Comparison of ENCODE assay signal across 8 cellular contexts in the genomic region with DNA sequence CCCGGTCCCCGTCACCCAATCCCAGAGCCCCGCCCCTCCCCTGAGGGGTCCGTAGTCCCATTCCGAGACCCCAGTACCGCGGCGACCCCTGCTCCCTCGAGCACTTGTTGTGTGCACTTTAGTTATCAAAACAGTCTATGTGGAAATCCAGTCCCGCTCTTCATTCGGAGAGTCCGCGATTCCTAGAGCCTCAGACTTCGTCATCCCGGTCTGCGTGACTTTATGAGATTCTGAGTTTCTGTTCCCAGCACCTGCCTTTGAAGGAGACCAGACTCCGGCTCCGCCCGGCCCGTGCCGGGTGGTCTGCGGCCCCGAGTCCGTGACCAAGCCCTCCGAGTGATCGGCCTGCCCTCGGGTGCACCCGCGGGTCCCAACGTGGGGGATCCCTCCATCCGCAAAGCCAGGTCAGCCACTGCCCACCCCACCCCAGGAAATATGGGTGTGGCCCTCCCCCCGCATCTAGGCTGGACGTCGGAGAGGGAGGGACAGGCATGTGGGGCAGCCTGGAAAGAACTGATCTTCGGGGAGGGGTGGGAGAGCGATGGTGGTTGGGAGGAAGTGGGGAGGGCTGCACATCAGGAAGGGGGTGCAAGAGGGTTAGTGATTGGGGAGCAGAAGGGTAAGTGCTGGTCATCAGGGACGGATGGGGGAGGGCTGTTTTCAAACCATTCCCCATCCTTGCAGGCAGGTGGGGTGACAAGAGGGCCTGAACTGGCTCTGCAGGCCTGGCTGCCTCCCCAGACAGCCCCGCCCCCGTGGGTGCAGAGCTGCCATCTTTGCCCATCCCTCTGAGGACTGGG. TPM values are rescaled to one million over a fixed set of nuclear protein-coding genes. Genes with fewer than 3 reads are reported as not detected.
DNase-seq lines count a peak whose midpoint lies in the region; FAIRE-seq and TF ChIP-seq lines count a peak whose summit lies in the region.

No MANE protein-coding gene starts in this region.

- TF ChIP-seq POLR2A in H54 (IDR thresholded peaks at IDR 0.05; ENCODE audit: low read depth, low read length) = peak; percentile 35
- no peak for TF ChIP-seq POLR2A in spleen (IDR thresholded peaks at IDR 0.05)

- intact Hi-C loops in kidney (cut with DNase I) (no loop called here), spleen (cut with DNase I; ENCODE audit: low total_unique reads) (no loop called here)

- H3K9ac ChIP-seq in kidney (ENCODE audit: low read length in 2 of 2) = peak overlapping the region; percentile 70 to 95

- H3K36me3 ChIP-seq in MG63 (peaks cover 52% of the 10 kb centered on the region), WERI-Rb-1 (peaks cover 53% of the 10 kb centered on the region), kidney (ENCODE audit: control insufficient read depth in 1 of 2, insufficient read depth in 2 of 2, low read length in 2 of 2) (peaks cover 16% of the 10 kb centered on the region in 2 donors), spleen (peaks cover 0 to 73% (median 32%) of the 10 kb centered on the region in 6 donors)

- H3K27me3 ChIP-seq in MG63 (no peaks in the 10 kb centered on the region; the same call in 1 of the 2 replicates), WERI-Rb-1 (ENCODE audit: insufficient read depth, low read depth, severe bottlenecking) (no peaks in the 10 kb centered on the region), spleen (replicated peaks in 1 of 7) (no peaks in the 10 kb centered on the region)

- DNase-seq in Daoy (ENCODE audit: low read depth) = peak; percentile 76
- DNase-seq in H54 (ENCODE audit: insufficient read length, low spot score) = peak; percentile 91
- peak; percentile 72 for DNase-seq in MG63
- peak; percentile 46 for DNase-seq in WERI-Rb-1
- DNase-seq in cerebellar cortex (ENCODE audit: low spot score) = peak; percentile 60
- peak; percentile 86 for DNase-seq in kidney
- DNase-seq in spleen = peak; percentile 90
- no peak for DNase-seq in cerebellar nuclear complex (lab: John Stamatoyannopoulos, UW)

- peak overlapping the region; percentile 85 for H3K4me3 ChIP-seq in MG63
- peak overlapping the region; percentile 94 for H3K4me3 ChIP-seq in WERI-Rb-1 (ENCODE audit: low read depth, low read length)
- peak overlapping the region; percentile 91 to 94 for H3K4me3 ChIP-seq in kidney (ENCODE audit: low read length in 2 of 2)
- H3K4me3 ChIP-seq in spleen = peak overlapping the region; percentile 65 to 90 (median 81)

- no peak for FAIRE-seq in H54 (lab: Jason Lieb, UNC)
- FAIRE-seq in kidney (lab: Jason Lieb, UNC) = no peak

- 0 out of 2 replicates have a peak, but pooled peaks have one; percentile 0 for TF ChIP-seq CTCF in WERI-Rb-1 (IDR thresholded peaks at IDR 0.05; ENCODE audit: low read depth, low read length)
- TF ChIP-seq CTCF in kidney (IDR thresholded peaks at IDR 0.05; ENCODE audit: borderline replicate concordance, extremely low read depth, insufficient read depth) = no peak
- TF ChIP-seq CTCF in spleen (IDR thresholded peaks at IDR 0.05 in 8 of 11, conservative IDR thresholded peaks at IDR 0.05 in 3 of 11) = no peak

- 1 to 3% (median 2%) methylated on average over 29 to 39 of the region's 39 CpGs for WGBS in spleen, 5 donors

- H3K27ac ChIP-seq in WERI-Rb-1 (peak overlapping the region; percentile 89), kidney (ENCODE audit: low read depth in 2 of 2, low read length in 2 of 2) (peak overlapping the region; percentile 75 to 97), spleen (peak overlapping the region; percentile 90 to 96 (median 95))

- H3K9me3 ChIP-seq in MG63 = no peaks in the 10 kb centered on the region
- no peaks in the 10 kb centered on the region for H3K9me3 ChIP-seq in WERI-Rb-1 (ENCODE audit: severe bottlenecking)
- H3K9me3 ChIP-seq in kidney (ENCODE audit: control insufficient read depth in 1 of 2, low read length in 2 of 2) = no peaks in the 10 kb centered on the region
- H3K9me3 ChIP-seq in spleen = no peaks in the 10 kb centered on the region

- H3K4me1 ChIP-seq in kidney (ENCODE audit: control insufficient read depth in 1 of 2, insufficient read depth in 1 of 2, low read depth in 1 of 2, low read length in 2 of 2) (peaks cover 0 to 25% of the 10 kb centered on the region in 2 donors), spleen (peaks cover 27 to 81% (median 51%) of the 10 kb centered on the region in 6 donors)

RNA-seq across cellular contexts. Expression of a gene that starts 0.6 kb away (rescaled TPM):
- total RNA-seq in Daoy (2014; rRNA removed; shearing (Covaris generic)) = 13.4 and 13.5 TPM in 2 replicates
- total RNA-seq in MG63 (2014; rRNA removed; shearing (Covaris generic); ENCODE audit: low replicate concordance) = 8.3 and 21.6 TPM in 2 replicates
- 24.6 TPM for total RNA-seq in kidney
- 15.8 TPM for polyA plus RNA-seq in kidney (ENCODE audit: insufficient read depth, low read depth, low replicate concordance)
- total RNA-seq in spleen = 10 to 100 TPM; 18.3 to 29.7 (median 24.5) TPM
- 10 to 100 TPM; 13.5 to 32.1 (median 26.0) TPM for polyA plus RNA-seq in spleen

RNA-seq across cellular contexts. Expression of a gene that starts 0.7 kb away (rescaled TPM):
- 2,254 and 2,503 TPM in 2 replicates for total RNA-seq in Daoy (2014; rRNA removed; shearing (Covaris generic))
- total RNA-seq in MG63 (2014; rRNA removed; shearing (Covaris generic); ENCODE audit: low replicate concordance) = 2,095 and 2,469 TPM in 2 replicates
- total RNA-seq in kidney = 985 TPM
- polyA plus RNA-seq in kidney (ENCODE audit: insufficient read depth, low read depth, low replicate concordance) = 1,980 TPM
- total RNA-seq in spleen = 1,000 to 10,000 TPM; 1,013 to 2,248 (median 1,247) TPM
- 1,000 to 10,000 TPM; 5,054 to 9,017 (median 7,616) TPM for polyA plus RNA-seq in spleen

RNA-seq across cellular contexts. Expression of a gene that starts 27.7 kb away (rescaled TPM):
- total RNA-seq in Daoy (2014; rRNA removed; shearing (Covaris generic)) = 6.0 and 13.5 TPM in 2 replicates
- total RNA-seq in MG63 (2014; rRNA removed; shearing (Covaris generic); ENCODE audit: low replicate concordance) = 3.3 and 4.4 TPM in 2 replicates
- total RNA-seq in kidney (9.1 TPM), spleen (10 to 100 TPM; 10.4 to 14.7 (median 12.7) TPM)
- polyA plus RNA-seq in kidney (ENCODE audit: insufficient read depth, low read depth, low replicate concordance) (2.1 TPM), spleen (1 to 10 TPM; 2.3 to 4.1 (median 3.8) TPM)

RNA-seq across cellular contexts. Expression of a gene that starts 54.9 kb away (rescaled TPM):
- total RNA-seq in Daoy (2014; rRNA removed; shearing (Covaris generic)) = 8.5 and 11.4 TPM in 2 replicates
- 10.8 and 14.2 TPM in 2 replicates for total RNA-seq in MG63 (2014; rRNA removed; shearing (Covaris generic); ENCODE audit: low replicate concordance)
- total RNA-seq in kidney (15.3 TPM), spleen (10 to 100 TPM; 16.8 to 32.0 (median 23.0) TPM)
- polyA plus RNA-seq in kidney (ENCODE audit: insufficient read depth, low read depth, low replicate concordance) (22.0 TPM), spleen (10 to 100 TPM; 10.0 to 18.3 (median 14.5) TPM)

Comparison
In these comparisons a context has a peak if more than half of its experiments do, and no peak if none do; other contexts are left out.
1. DNase-seq: peak in Daoy (single experiment), H54 (single experiment), MG63 (single experiment), WERI-Rb-1 (single experiment), cerebellar cortex (single experiment), kidney (single experiment) and spleen (single experiment); none in cerebellar nuclear complex (0 of 2).
2. Peak in every context shown above with its lines, with median percentiles within 50 percentile points of each other: H3K4me3 ChIP-seq and H3K27ac ChIP-seq.